ENCODE assay signal across 20 cellular contexts in the genomic region with DNA sequence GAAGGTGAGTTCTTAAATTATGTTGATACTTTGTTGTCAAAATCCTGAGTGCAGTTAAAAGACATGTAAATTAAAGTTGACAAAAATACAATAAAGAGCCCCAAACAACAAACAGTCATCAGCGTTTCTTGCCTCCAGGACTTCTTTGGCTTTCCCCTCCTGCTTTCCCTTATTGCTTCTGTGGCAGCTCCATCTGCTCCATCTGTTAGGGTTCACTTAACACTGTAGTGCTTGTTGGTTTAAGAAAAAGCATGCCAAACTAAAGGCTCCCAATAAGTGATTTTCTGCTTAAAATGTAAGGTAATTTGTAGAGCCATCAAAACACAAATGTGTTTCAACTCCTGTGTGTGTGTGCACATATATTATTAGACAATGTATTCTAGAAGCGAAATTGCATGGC.
DNase-seq lines count a peak whose midpoint lies in the region; ATAC-seq, FAIRE-seq and TF ChIP-seq lines count a peak whose summit lies in the region.
"Had no signal": no experiment of that assay in that cellular context is flagged by ENCODE, and none has a peak within 500 bp of the region (broad histone marks: within the 10 kb centered on the region; RNA-seq: fewer than 3 reads in every experiment).

No MANE protein-coding gene starts in this region.

- TF ChIP-seq RAD21 in H1 (IDR thresholded peaks at IDR 0.05 in 1 of 2, conservative IDR thresholded peaks at IDR 0.05 in 1 of 2; ENCODE audit: low read depth in 2 of 2, low read length in 2 of 2), result no peak

- no peaks in the 10 kb centered on the region for H3K36me3 ChIP-seq in H1 (ENCODE audit: control insufficient read depth in 2 of 4, insufficient read depth in 4 of 4, low read length in 3 of 4)
- H3K36me3 ChIP-seq: BLaER1, SJCRH30 had no signal

- H3K9ac ChIP-seq in H1 (replicated peaks in 1 of 4; ENCODE audit: extremely low read depth in 1 of 4, low read depth in 3 of 4, low read length in 3 of 4), result no peak overlapping the region
- H3K9ac ChIP-seq: BLaER1 had no signal

- H3K4me2 ChIP-seq in H1 (ENCODE audit: insufficient read depth in 1 of 2, low read depth in 2 of 2, low read length in 2 of 2), result no peak overlapping the region
- H3K4me2 ChIP-seq: BLaER1 had no signal

- H3K27me3 Mint-ChIP-seq in Calu3 (ENCODE audit: unreplicated experiment), result no peaks in the 10 kb centered on the region
- H3K27me3 Mint-ChIP-seq: activated B cell treated with CpG ODN at 0.5 μM for 24 hours; activated naive CD8-positive, alpha-beta T cell; T-helper 17 cell had no signal

- 77% methylated on average over 2 of the region's 2 CpGs; no CpG with 5 or more reads in 1 of the 2 experiments for WGBS in H1 (ENCODE audit: extremely low coverage in 1 of 2, insufficient coverage in 1 of 2, insufficient read length in 1 of 2, insufficient replicate concordance in 2 of 2, low coverage in 1 of 2, low lambda C conversion rate in 2 of 2, missing lambda C conversion rate in 1 of 2), 2 experiments

- no peak for TF ChIP-seq POLR2A in H1 (IDR thresholded peaks at IDR 0.05; ENCODE audit: control extremely low read depth in 1 of 2, low read depth in 2 of 2, low read length in 2 of 2)

- H4K20me1 ChIP-seq in H1 (replicated peaks in 1 of 2; ENCODE audit: control insufficient read depth in 1 of 2, insufficient read depth in 2 of 2, low read length in 2 of 2), result no peaks in the 10 kb centered on the region
- H4K20me1 ChIP-seq: BLaER1 had no signal

- ATAC-seq in HG03460 (IDR thresholded peaks at IDR 0.05; ENCODE audit: unreplicated experiment) (no peak), GM21576 (IDR thresholded peaks at IDR 0.05; ENCODE audit: unreplicated experiment) (no peak), HG02852 (IDR thresholded peaks at IDR 0.05; ENCODE audit: unreplicated experiment) (no peak)
- ATAC-seq: activated CD8-positive, alpha-beta T cell treated with anti-CD3 and anti-CD28 coated beads, Interleukin-2, amount 10 ng/mL, durations not matched to agents 7 days and 5 days; body of pancreas; T-helper 17 cell had no signal

- DNase-seq in NCI-H510A treated with DMSO at 0.1 percent for 48 hours (lab: John Stamatoyannopoulos, UW), result peak; percentile 18
- no peak for DNase-seq in NCI-H510A (lab: John Stamatoyannopoulos, UW)
- peak; percentile 26 to 62 for DNase-seq in NCI-H446 (lab: John Stamatoyannopoulos, UW)
- no peak for DNase-seq in H1 (ENCODE audit: low read depth in 1 of 2, low spot score in 2 of 2)
- DNase-seq in Calu3, result no peak
- DNase-seq: activated B cell treated with CpG ODN at 0.5 μM for 24 hours; activated CD8-positive, alpha-beta T cell treated with anti-CD3 and anti-CD28 coated beads, Interleukin-2, amount 10 ng/mL, durations not matched to agents 7 days and 5 days; activated T-cell treated with anti-CD3 and anti-CD28 coated beads, Interleukin-2, amount 50 U/mL, for 48 hours; body of pancreas; foreskin fibroblast; SJCRH30; T-helper 17 cell; testis had no signal

- H3K36me3 Mint-ChIP-seq in Calu3 (ENCODE audit: insufficient read depth, unreplicated experiment), result no peaks in the 10 kb centered on the region
- H3K36me3 Mint-ChIP-seq: activated naive CD8-positive, alpha-beta T cell had no signal

- H3K9me3 ChIP-seq in H1 (ENCODE audit: insufficient read depth in 2 of 2, low read depth in 1 of 2, low read length in 1 of 2), result no peaks in the 10 kb centered on the region
- H3K9me3 ChIP-seq: BLaER1, body of pancreas, SJCRH30, testis had no signal

- no peak overlapping the region for H3K56ac ChIP-seq in H1 (replicated peaks; ENCODE audit: insufficient read length, low read depth, low read length)

- H2BK15ac ChIP-seq in H1 (ENCODE audit: low read length), result no peak overlapping the region

- peak; percentile 45 for FAIRE-seq in H1 (lab: Jason Lieb, UNC)
- FAIRE-seq: HTR-8/SVneo had no signal

- no peak overlapping the region for H2BK120ac ChIP-seq in H1 (replicated peaks; ENCODE audit: low read depth, low read length)

- no peak overlapping the region for H3K23ac ChIP-seq in H1 (ENCODE audit: insufficient read length)

- no peaks in the 10 kb centered on the region for H3K27me3 ChIP-seq in H1 (replicated peaks in 1 of 4; ENCODE audit: control insufficient read depth in 3 of 4, extremely low read depth in 1 of 4, insufficient read depth in 3 of 4, low read length in 3 of 4)
- H3K27me3 ChIP-seq: BLaER1, body of pancreas, SJCRH30, testis had no signal

- no peak overlapping the region for H4K91ac ChIP-seq in H1 (replicated peaks; ENCODE audit: insufficient read length, low read length)

- no peak overlapping the region for H2AFZ ChIP-seq in H1 (ENCODE audit: low read length)

- TF ChIP-seq CTCF in H1 (IDR thresholded peaks at IDR 0.05; ENCODE audit: control extremely low read depth in 1 of 3, insufficient read depth in 1 of 3, low read depth in 1 of 3, low read length in 3 of 3) (no peak), Calu3 (IDR thresholded peaks at IDR 0.05; ENCODE audit: unreplicated experiment) (no peak)

- no peaks in the 10 kb centered on the region for H3K9me3 Mint-ChIP-seq in Calu3 (ENCODE audit: low read depth, unreplicated experiment)
- H3K9me3 Mint-ChIP-seq: neural crest cell had no signal

- H3K79me2 ChIP-seq in H1 (ENCODE audit: control insufficient read depth in 1 of 2, insufficient read depth in 2 of 2, low read length in 2 of 2), result no peaks in the 10 kb centered on the region

- CTCF ChIA-PET in H1 (lab: Charles Lee; ENCODE audit: partially characterized antibody), result interaction anchor here (0.7 kb wide), 1 partner anchor 51 kb away, joined by 3 read pairs; no protein-coding TSS in a partner anchor
- CTCF ChIA-PET in Calu3 (lab: Charles Lee), result no interaction called here

- TF ChIP-seq EP300 in H1 (IDR thresholded peaks at IDR 0.05; ENCODE audit: borderline replicate concordance in 1 of 2, low read depth in 2 of 2, low read length in 2 of 2), result no peak

- H3K4me1 Mint-ChIP-seq in Calu3 (ENCODE audit: low read depth, unreplicated experiment), result peaks cover 8% of the 10 kb centered on the region
- H3K4me1 Mint-ChIP-seq: activated B cell treated with CpG ODN at 0.5 μM for 24 hours, neural crest cell, T-helper 17 cell had no signal

- H3K27ac ChIP-seq in H1 (ENCODE audit: low read depth, low read length), result no peak overlapping the region
- H3K27ac ChIP-seq: BLaER1, body of pancreas, SJCRH30, testis had no signal

- no peaks in the 10 kb centered on the region for H3K23me2 ChIP-seq in H1 (ENCODE audit: low read depth, low read length)

- no peaks in the 10 kb centered on the region for H3K4me1 ChIP-seq in H1 (replicated peaks in 1 of 4; ENCODE audit: control insufficient read depth in 3 of 4, insufficient read depth in 4 of 4, low read length in 3 of 4)
- H3K4me1 ChIP-seq: BLaER1, body of pancreas, testis had no signal

- H2BK12ac ChIP-seq in H1 (ENCODE audit: low read depth, low read length), result no peak overlapping the region

- no peak overlapping the region for H4K8ac ChIP-seq in H1 (ENCODE audit: extremely low read depth, insufficient read depth, low read length)

- H3K79me1 ChIP-seq in H1 (ENCODE audit: low read depth, low read length), result no peaks in the 10 kb centered on the region

- no peak overlapping the region for H3K18ac ChIP-seq in H1 (ENCODE audit: extremely low read depth, low read length)

- no peak overlapping the region for H2BK5ac ChIP-seq in H1 (ENCODE audit: low read depth, low read length)

- no peak overlapping the region for H2BK20ac ChIP-seq in H1 (ENCODE audit: low read length)

- no peak overlapping the region for H3K27ac Mint-ChIP-seq in Calu3 (ENCODE audit: unreplicated experiment)
- H3K27ac Mint-ChIP-seq: activated B cell treated with CpG ODN at 0.5 μM for 24 hours; activated CD8-positive, alpha-beta T cell treated with anti-CD3 and anti-CD28 coated beads, Interleukin-2, amount 10 ng/mL, durations not matched to agents 7 days and 5 days; activated naive CD8-positive, alpha-beta T cell; T-helper 17 cell had no signal

- H4K5ac ChIP-seq in H1 (ENCODE audit: insufficient read length, low read depth, low read length), result no peak overlapping the region

- intact Hi-C loops in Calu3 (cut with micrococcal nuclease; ENCODE audit: unreplicated experiment), result no loop called here

- no TSS peak for BruUV-seq in Calu3 (replicated peaks; lab: Mats Ljungman, UMichigan)

- H3K14ac ChIP-seq in H1 (ENCODE audit: insufficient read length), result no peak overlapping the region

- H3K4me3 Mint-ChIP-seq in Calu3 (ENCODE audit: low read depth, unreplicated experiment), result no peak overlapping the region
- H3K4me3 Mint-ChIP-seq: activated B cell treated with CpG ODN at 0.5 μM for 24 hours; activated CD8-positive, alpha-beta T cell treated with anti-CD3 and anti-CD28 coated beads, Interleukin-2, amount 10 ng/mL, durations not matched to agents 7 days and 5 days; activated naive CD8-positive, alpha-beta T cell; neural crest cell; T-helper 17 cell had no signal

- H3K4me3 ChIP-seq in H1 (ENCODE audit: extremely low read depth in 1 of 4, insufficient read depth in 2 of 4, low read depth in 3 of 4, low read length in 4 of 4), result no peak overlapping the region
- H3K4me3 ChIP-seq: BLaER1, body of pancreas, SJCRH30, testis had no signal

- H3K4ac ChIP-seq in H1 (replicated peaks; ENCODE audit: insufficient read length, low read depth, low read length), result no peak overlapping the region

- no peak overlapping the region for H2AK5ac ChIP-seq in H1 (ENCODE audit: low read depth, low read length)

- POLR2A ChIA-PET in H1 (lab: Charles Lee; ENCODE audit: partially characterized antibody), result no interaction called here

TF ChIP-seq in H1, 55 proteins besides CTCF, POLR2A, EP300 and RAD21 (continues in another document):
- TF ChIP-seq KDM1A (IDR thresholded peaks at IDR 0.05; ENCODE audit: borderline replicate concordance, low read length) (no peak), KDM5A (IDR thresholded peaks at IDR 0.05; ENCODE audit: low read length) (no peak), NANOG (IDR thresholded peaks at IDR 0.05; ENCODE audit: insufficient read depth, low read depth, low read length, poor library complexity, severe bottlenecking) (no peak), BRCA1 (IDR thresholded peaks at IDR 0.05; ENCODE audit: low read depth, low read length) (no peak), EZH2 (IDR thresholded peaks at IDR 0.05; ENCODE audit: low read depth, low read length, severe bottlenecking) (no peak), SP2 (IDR thresholded peaks at IDR 0.05; ENCODE audit: low read length) (no peak), RXRA (IDR thresholded peaks at IDR 0.05; ENCODE audit: insufficient read depth, low read depth, low read length) (no peak), SAP30 (IDR thresholded peaks at IDR 0.05; ENCODE audit: insufficient read depth, insufficient replicate concordance, low read length) (no peak)

Comparison
In these comparisons a context has a peak if more than half of its experiments do, and no peak if none do; other contexts are left out.
1. DNase-seq: peak in NCI-H510A treated with DMSO at 0.1 percent for 48 hours (single experiment) and NCI-H446 (2 of 2); none in NCI-H510A (single experiment), H1 (0 of 2) and Calu3 (single experiment).